In genomic region chr6:141675957-141676356, GRCh38 we compare ENCODE assay signal across 11 cellular contexts.
DNase-seq lines count a peak whose midpoint lies in the region; ATAC-seq, FAIRE-seq and TF ChIP-seq lines count a peak whose summit lies in the region.
"Had no signal": no experiment of that assay in that cellular context is flagged by ENCODE, and none has a peak within 500 bp of the region (broad histone marks: within the 10 kb centered on the region; RNA-seq: fewer than 3 reads in every experiment).

No MANE protein-coding gene starts in this region.

- TF ChIP-seq POLR2A in A549 (IDR thresholded peaks at IDR 0.05; ENCODE audit: low read length) = no peak

- H3K9me3 ChIP-seq in A549 (no peaks in the 10 kb centered on the region), GM23248 (ENCODE audit: low read depth) (no peaks in the 10 kb centered on the region), SK-N-SH (no peaks in the 10 kb centered on the region; the same call in 1 of the 2 replicates)
- H3K9me3 ChIP-seq: neutrophil had no signal

- DNase-seq in A549 (ENCODE audit: low read depth in 1 of 2, low spot score in 1 of 2) = peak in 1 of 2 experiments; percentile 1
- peak; percentile 37 for DNase-seq in GM23248
- no peak for DNase-seq in SK-N-SH
- DNase-seq in foreskin fibroblast = peak in 1 of 2 donors; percentile 50
- no peak for DNase-seq in frontal cortex (ENCODE audit: low spot score in 2 of 2)
- DNase-seq in amniotic stem cell (lab: John Stamatoyannopoulos, UW) = no peak
- no peak for DNase-seq in AG20443 (ENCODE audit: low spot score)
- no peak for DNase-seq in GM20000 (ENCODE audit: low spot score)
- DNase-seq: activated CD8-positive, alpha-beta memory T cell treated with anti-CD3 and anti-CD28 coated beads, Interleukin-2, amount 10 ng/mL, durations not matched to agents 7 days and 5 days; MV-4-11 had no signal

- H3K4me3 ChIP-seq in A549 (no peak overlapping the region), GM23248 (no peak overlapping the region), SK-N-SH (ENCODE audit: low read depth in 2 of 2, low read length in 1 of 2) (no peak overlapping the region), foreskin fibroblast (ENCODE audit: low read depth in 1 of 2, low read length in 2 of 2) (no peak overlapping the region)

- H3K4me2 ChIP-seq in A549 = no peak overlapping the region
- H3K4me2 ChIP-seq in GM23248 (ENCODE audit: unreplicated experiment) = no peak overlapping the region
- H3K4me2 ChIP-seq in SK-N-SH = no peak overlapping the region

- no peaks in the 10 kb centered on the region for H4K20me1 ChIP-seq in GM23248 (ENCODE audit: insufficient read depth)
- no peaks in the 10 kb centered on the region for H4K20me1 ChIP-seq in SK-N-SH (ENCODE audit: insufficient read depth)

- no peaks in the 10 kb centered on the region for H3K79me2 ChIP-seq in GM23248 (ENCODE audit: insufficient read depth)
- no peaks in the 10 kb centered on the region for H3K79me2 ChIP-seq in SK-N-SH (ENCODE audit: insufficient read depth)

- FAIRE-seq in A549 (lab: Jason Lieb, UNC) = no peak
- FAIRE-seq in frontal cortex (lab: Jason Lieb, UNC) = no peak

- no peak overlapping the region for H3K27ac ChIP-seq in A549
- no peak overlapping the region for H3K27ac ChIP-seq in GM23248
- H3K27ac ChIP-seq in SK-N-SH (ENCODE audit: low read depth in 2 of 2, low read length in 1 of 2) = no peak overlapping the region
- H3K27ac ChIP-seq: neutrophil had no signal

- H3K36me3 ChIP-seq in GM23248 (ENCODE audit: low read depth) = no peaks in the 10 kb centered on the region
- no peaks in the 10 kb centered on the region for H3K36me3 ChIP-seq in SK-N-SH (replicated peaks in 1 of 2; ENCODE audit: control insufficient read depth in 1 of 2, insufficient read depth in 2 of 2, low read length in 1 of 2)
- H3K36me3 ChIP-seq: neutrophil had no signal

- POLR2A ChIA-PET in A549 (lab: Yijun Ruan, JAX) (no interaction called here), SK-N-SH (lab: Yijun Ruan, JAX) (no interaction called here)

- H3F3A ChIP-seq in GM23248 (ENCODE audit: insufficient read depth) (no peaks in the 10 kb centered on the region), SK-N-SH (replicated peaks; ENCODE audit: insufficient read depth) (no peaks in the 10 kb centered on the region)

- H2AFZ ChIP-seq in GM23248 (peak overlapping the region; percentile 49), SK-N-SH (ENCODE audit: low read depth) (no peak overlapping the region)

- in situ Hi-C loops in GM23248 (cut with MboI) = loop anchor here (25.0 kb wide), 1 partner anchor 436 kb away; no protein-coding TSS in a partner anchor

- H3K9me2 ChIP-seq in GM23248 (ENCODE audit: insufficient read depth) (no peaks in the 10 kb centered on the region), SK-N-SH (0 out of 2 replicates have a peak, but pooled peaks cover 2% of the 10 kb centered on the region)

- no peak for TF ChIP-seq EP300 in A549 (IDR thresholded peaks at IDR 0.05)
- no peak for TF ChIP-seq EP300 in SK-N-SH (IDR thresholded peaks at IDR 0.05; ENCODE audit: borderline replicate concordance in 1 of 2, low read depth in 1 of 2, low read length in 1 of 2)

- ATAC-seq in A549 = no peak
- ATAC-seq: activated CD8-positive, alpha-beta memory T cell treated with anti-CD3 and anti-CD28 coated beads, Interleukin-2, amount 10 ng/mL, durations not matched to agents 7 days and 5 days had no signal

- CTCF ChIA-PET in A549 (lab: Yijun Ruan, JAX) (interaction anchor here (0.6 to 2.8 kb wide), 5 partner anchors 65 to 941 kb away, joined by 3 to 10 read pairs (median 3); no protein-coding TSS in a partner anchor), SK-N-SH (lab: Yijun Ruan, JAX) (interaction anchor here (3.0 kb wide), 1 partner anchor 436 kb away, joined by 9 read pairs; no protein-coding TSS in a partner anchor)

- 0% methylated on average over 1 of the region's 1 CpG for WGBS in A549 (ENCODE audit: missing lambda C conversion rate)
- 8 to 9% methylated on average over 1 of the region's 1 CpG for WGBS in GM23248 (ENCODE audit: low coverage in 1 of 2, low lambda C conversion rate in 2 of 2, missing lambda C conversion rate in 2 of 2), 2 experiments
- 4% methylated on average over 1 of the region's 1 CpG for WGBS in SK-N-SH (ENCODE audit: low lambda C conversion rate)

- H3K27me3 ChIP-seq in GM23248 (replicated peaks; ENCODE audit: insufficient read depth) (no peaks in the 10 kb centered on the region), SK-N-SH (ENCODE audit: insufficient read depth) (no peaks in the 10 kb centered on the region)
- H3K27me3 ChIP-seq: neutrophil had no signal

- no peak overlapping the region for H3K9ac ChIP-seq in GM23248
- no peak overlapping the region for H3K9ac ChIP-seq in SK-N-SH

- TF ChIP-seq RAD21 in A549 (conservative IDR thresholded peaks at IDR 0.05 in 1 of 2, IDR thresholded peaks at IDR 0.05 in 1 of 2) = peak; percentile 32 to 43; a peak in 4 of 5 replicates
- TF ChIP-seq RAD21 in SK-N-SH (IDR thresholded peaks at IDR 0.05; ENCODE audit: low read length) = peak; percentile 33; the same call in 1 of the 2 replicates

- peak; percentile 30; the same call in 2 of the 3 replicates for TF ChIP-seq CTCF in A549 (IDR thresholded peaks at IDR 0.05)
- TF ChIP-seq CTCF in SK-N-SH (IDR thresholded peaks at IDR 0.05) = peak; percentile 57
- peak; percentile 28 for TF ChIP-seq CTCF in foreskin fibroblast (IDR thresholded peaks at IDR 0.05; ENCODE audit: low read depth, low read length)
- no peak for TF ChIP-seq CTCF in GM20000 (IDR thresholded peaks at IDR 0.05; ENCODE audit: extremely low read depth, missing control alignments)

- H3K4me1 ChIP-seq in A549 = no peaks in the 10 kb centered on the region
- peaks cover 6% of the 10 kb centered on the region for H3K4me1 ChIP-seq in GM23248 (ENCODE audit: insufficient read depth)
- peaks cover 0 to 6% of the 10 kb centered on the region in 2 experiments; a peak in 2 of 4 replicates for H3K4me1 ChIP-seq in SK-N-SH (ENCODE audit: control insufficient read depth in 1 of 2, insufficient read depth in 2 of 2, low read depth in 1 of 2, low read length in 1 of 2)

TF ChIP-seq in A549, 52 proteins besides CTCF, POLR2A, EP300 and RAD21 (continues in another document):
- TF ChIP-seq BHLHE40 (IDR thresholded peaks at IDR 0.05; ENCODE audit: low read depth, low read length) (no peak), FOXS1 (CRISPR knock-in tag; IDR thresholded peaks at IDR 0.05) (no peak), E2F6 (IDR thresholded peaks at IDR 0.05; ENCODE audit: borderline replicate concordance, low read depth) (no peak), USF2 (IDR thresholded peaks at IDR 0.05) (no peak), HOXA7 (CRISPR knock-in tag; IDR thresholded peaks at IDR 0.05) (no peak), NR3C1 (IDR thresholded peaks at IDR 0.05) (no peak), RFX5 (IDR thresholded peaks at IDR 0.05) (no peak), PHF8 (IDR thresholded peaks at IDR 0.05; ENCODE audit: borderline replicate concordance, low read depth) (no peak), CHD4 (IDR thresholded peaks at IDR 0.05; ENCODE audit: borderline replicate concordance) (no peak), JUN (IDR thresholded peaks at IDR 0.05) (no peak), CBX8 (IDR thresholded peaks at IDR 0.05) (no peak), EHMT2 (IDR thresholded peaks at IDR 0.05; ENCODE audit: low read depth) (no peak), HDAC2 (IDR thresholded peaks at IDR 0.05) (no peak)

TF ChIP-seq in SK-N-SH, 30 proteins besides CTCF, POLR2A, EP300 and RAD21 (continues in another document):
- TF ChIP-seq IRF3 (IDR thresholded peaks at IDR 0.05; ENCODE audit: low read depth, low read length) = no peak
- TF ChIP-seq POLR2AphosphoS5 (IDR thresholded peaks at IDR 0.05; ENCODE audit: low read depth, low read length) = no peak
- TF ChIP-seq NRF1 (IDR thresholded peaks at IDR 0.05; ENCODE audit: low read depth, low read length) = no peak
- TF ChIP-seq MAX (IDR thresholded peaks at IDR 0.05; ENCODE audit: low read depth) = no peak
- no peak for TF ChIP-seq RXRA (IDR thresholded peaks at IDR 0.05; ENCODE audit: borderline replicate concordance, low read depth)
- no peak for TF ChIP-seq REST (IDR thresholded peaks at IDR 0.05; ENCODE audit: low read depth, low read length)
- TF ChIP-seq RCOR1 (IDR thresholded peaks at IDR 0.05; ENCODE audit: low read length) = no peak
- TF ChIP-seq TAF1 (IDR thresholded peaks at IDR 0.05; ENCODE audit: borderline replicate concordance, low read depth, low read length) = no peak
- no peak for TF ChIP-seq TCF12 (IDR thresholded peaks at IDR 0.05)

Comparison
In these comparisons a context has a peak if more than half of its experiments do, and no peak if none do; other contexts are left out.
1. Of the 12 proteins assayed by ChIP-seq in both A549 and SK-N-SH: peak only in A549: none; only in SK-N-SH: none; in both: CTCF and RAD21; in neither: 10.